8 cellular contexts compared by ENCODE assay signal in genomic region chr9:20997503-20998076, GRCh38. TPM values are rescaled to one million over a fixed set of nuclear protein-coding genes. Genes with fewer than 3 reads are reported as not detected.
A peak's percentile ranks its signal among the peaks of the same experiment; 100 is the strongest.
DNase-seq lines count a peak whose midpoint lies in the region; ATAC-seq, FAIRE-seq and TF ChIP-seq lines count a peak whose summit lies in the region.

No MANE protein-coding gene starts in this region.

- H3K9me3 ChIP-seq in OCI-LY7 (ENCODE audit: low read length) (peaks cover 9% of the 10 kb centered on the region; the same call in 1 of the 2 replicates), transverse colon (peaks cover 0 to 8% of the 10 kb centered on the region in 2 donors)

- POLR2A ChIA-PET in OCI-LY7 (lab: Charles Lee) = interaction anchor here (0.6 to 2.7 kb wide), 9 partner anchors 9 to 376 kb away, joined by 3 to 19 read pairs (median 7); no protein-coding TSS in a partner anchor

- BruUV-seq in OCI-LY7 (replicated peaks; lab: Mats Ljungman, UMichigan) = no TSS peak

- H3K27me3 ChIP-seq in transverse colon = no peaks in the 10 kb centered on the region

- peak; percentile 7 for DNase-seq in stimulated activated CD4-positive, alpha-beta T cell treated with anti-CD3 and anti-CD28 coated beads, Interleukin-15, amount 100 ng/mL, for 24 hours
- DNase-seq in stimulated activated CD4-positive, alpha-beta T cell treated with anti-CD3 and anti-CD28 coated beads, Interleukin-2, amount 100 ng/mL, for 48 hours = no peak
- DNase-seq in OCI-LY7 (ENCODE audit: low spot score) (peak; percentile 48), transverse colon (no peak), left lobe of liver (ENCODE audit: low spot score) (no peak), urothelium cell line (ENCODE audit: low spot score) (no peak)
- DNase-seq in stimulated activated CD4-positive, alpha-beta T cell treated with anti-CD3 and anti-CD28 coated beads, Interleukin-4, amount 100 ng/mL, for 4 hours = no peak

- CTCF ChIA-PET in OCI-LY7 (lab: Charles Lee; ENCODE audit: unreplicated experiment) = no interaction called here

- 69 to 83% methylated on average over 2 of the region's 2 CpGs for WGBS in transverse colon (ENCODE audit: low coverage in 1 of 2), 2 donors

- H3K79me2 ChIP-seq in OCI-LY7 (ENCODE audit: insufficient read depth, low read depth, low read length) = no peaks in the 10 kb centered on the region

- peak overlapping the region; percentile 59 for H3K4me2 ChIP-seq in OCI-LY7 (ENCODE audit: low read length)

- peak; percentile 63 for ATAC-seq in HG02973 (IDR thresholded peaks at IDR 0.05; ENCODE audit: unreplicated experiment)
- ATAC-seq in left lobe of liver = no peak

- TF ChIP-seq POLR2A in transverse colon (IDR thresholded peaks at IDR 0.05) = no peak

- no peak for TF ChIP-seq EP300 in transverse colon (IDR thresholded peaks at IDR 0.05; ENCODE audit: low read depth)

- H2AFZ ChIP-seq in OCI-LY7 (ENCODE audit: low read length) = no peak overlapping the region

- FAIRE-seq in urothelium cell line (lab: Jason Lieb, UNC) = no peak

- TF ChIP-seq CTCF in OCI-LY7 (conservative IDR thresholded peaks at IDR 0.05; ENCODE audit: low read length) (no peak), transverse colon (IDR thresholded peaks at IDR 0.05) (no peak)

- intact Hi-C loops in OCI-LY7 (cut with micrococcal nuclease; ENCODE audit: unreplicated experiment) (no loop called here), transverse colon (cut with DNase I; ENCODE audit: low total_unique reads) (no loop called here)

- H4K20me1 ChIP-seq in OCI-LY7 (ENCODE audit: insufficient read depth, low read length) = no peaks in the 10 kb centered on the region

- H3K36me3 ChIP-seq in OCI-LY7 (ENCODE audit: insufficient read depth, low read length) = no peaks in the 10 kb centered on the region
- peaks cover 0 to 14% (median 0%) of the 10 kb centered on the region in 4 donors for H3K36me3 ChIP-seq in transverse colon

- H3K9me2 ChIP-seq in OCI-LY7 (ENCODE audit: insufficient read depth, low read length) = no peaks in the 10 kb centered on the region

- in situ Hi-C loops in transverse colon (cut with MboI; ENCODE audit: low pct_ligation_motif_present in 1 of 4, low pct_unique_long_range_greater_than_20kb in 1 of 4, low sequenced_read_pairs in 3 of 4) = no loop called here

- peaks cover 36% of the 10 kb centered on the region for H3K4me1 ChIP-seq in OCI-LY7 (ENCODE audit: insufficient read depth, low read length, poor library complexity, severe bottlenecking)
- peaks cover 0 to 11% (median 5%) of the 10 kb centered on the region in 4 donors for H3K4me1 ChIP-seq in transverse colon

- H3K4me3 ChIP-seq in OCI-LY7 (ENCODE audit: low read depth, low read length, poor library complexity, severe bottlenecking) (no peak overlapping the region), transverse colon (no peak overlapping the region)

- H3K27ac ChIP-seq in OCI-LY7 (ENCODE audit: low read depth, low read length, poor library complexity, severe bottlenecking) = peak overlapping the region; percentile 35
- H3K27ac ChIP-seq in transverse colon = peak overlapping the region in 3 of 4 donors; percentile 38 to 59 (median 54)

RNA-seq across cellular contexts. Expression of gene HACD4, which starts 33.9 kb away (rescaled TPM):
- total RNA-seq in OCI-LY7 (2014; rRNA removed; shearing (Covaris generic)) = not detected in 2 replicates
- total RNA-seq in OCI-LY7 (2022) (not detected in 2 replicates), transverse colon (1 to 10 TPM; 1.1 to 4.8 (median 2.7) TPM), left lobe of liver (0.13 TPM)

Comparison
In these comparisons a context has a peak if more than half of its experiments do, and no peak if none do; other contexts are left out.
1. DNase-seq: peak in stimulated activated CD4-positive, alpha-beta T cell treated with anti-CD3 and anti-CD28 coated beads, Interleukin-15, amount 100 ng/mL, for 24 hours (single experiment) and OCI-LY7 (single experiment); none in stimulated activated CD4-positive, alpha-beta T cell treated with anti-CD3 and anti-CD28 coated beads, Interleukin-2, amount 100 ng/mL, for 48 hours (0 of 2), transverse colon (single experiment), left lobe of liver (single experiment), stimulated activated CD4-positive, alpha-beta T cell treated with anti-CD3 and anti-CD28 coated beads, Interleukin-4, amount 100 ng/mL, for 4 hours (0 of 2) and urothelium cell line (single experiment).